Comparison of ENCODE assay signal across 10 cellular contexts in the genomic region with DNA sequence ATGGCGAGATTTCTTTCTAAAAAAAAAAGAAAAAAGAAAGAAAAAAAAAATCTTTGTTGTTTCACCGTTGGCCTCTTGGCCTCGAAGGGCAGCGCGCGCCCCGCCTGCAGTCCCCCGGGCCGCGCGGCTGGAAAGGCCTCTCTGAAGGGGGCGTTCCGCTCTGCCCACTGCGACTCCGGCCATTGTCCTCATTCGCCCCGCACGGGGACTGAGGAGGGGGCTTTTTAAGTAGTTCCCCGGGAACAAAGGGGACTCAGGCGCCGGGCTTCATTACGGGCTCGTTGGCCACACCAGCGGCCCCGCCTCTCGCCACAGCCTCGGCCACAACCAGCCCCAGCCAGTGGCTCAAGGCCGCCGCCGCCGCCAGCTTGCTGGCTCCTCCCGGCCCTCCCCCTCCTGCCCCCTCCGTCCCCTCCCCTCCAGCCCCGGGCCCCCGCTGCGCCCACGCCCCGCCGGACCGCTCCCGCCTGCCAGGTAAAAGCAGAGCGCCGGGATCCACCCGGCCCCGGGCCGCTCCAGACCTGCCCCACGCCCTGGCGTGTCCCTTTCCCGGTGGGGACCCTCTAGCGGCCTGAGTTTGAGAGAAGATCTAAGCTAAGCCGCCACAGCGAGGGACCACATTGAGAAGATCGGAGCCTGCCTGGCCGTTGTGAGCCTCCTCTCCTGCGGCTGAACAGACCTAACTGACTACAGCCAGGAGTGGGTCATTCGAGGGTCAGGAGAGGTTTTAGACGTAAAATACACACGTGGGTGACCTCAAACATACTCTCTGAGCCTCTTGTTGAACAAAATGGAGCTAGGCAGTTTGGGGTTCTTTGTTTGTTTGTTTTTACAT. TPM values are rescaled to one million over a fixed set of nuclear protein-coding genes. Genes with fewer than 3 reads are reported as not detected.
DNase-seq lines count a peak whose midpoint lies in the region; ATAC-seq, FAIRE-seq and TF ChIP-seq lines count a peak whose summit lies in the region.
"Had no signal": no experiment of that assay in that cellular context is flagged by ENCODE, and none has a peak within 500 bp of the region (broad histone marks: within the 10 kb centered on the region; RNA-seq: fewer than 3 reads in every experiment).

No MANE protein-coding gene starts in this region.

- no peak overlapping the region for H3K4me2 ChIP-seq in DND-41 (ENCODE audit: insufficient read depth, low read length)

- no peak for DNase-seq in DND-41
- peak; percentile 78 to 81 (median 78) for DNase-seq in body of pancreas
- no peak for DNase-seq in NCI-H774 (lab: John Stamatoyannopoulos, UW)
- DNase-seq in activated T-cell treated with anti-CD3 and anti-CD28 coated beads, Interleukin-2, amount 50 U/mL, for 1 hour, result no peak
- no peak for DNase-seq in HTR-8/SVneo (ENCODE audit: insufficient read length, low spot score)
- DNase-seq: NCI-H1417 treated with DMSO at 0.1 percent for 48 hours had no signal

- intact Hi-C loops in body of pancreas (cut with DNase I), result no loop called here

- H3K9me3 ChIP-seq in DND-41 (ENCODE audit: insufficient read depth, low read length, severe bottlenecking) (no peaks in the 10 kb centered on the region), body of pancreas (no peaks in the 10 kb centered on the region), iPS-15b (ENCODE audit: control insufficient read depth, insufficient read depth, low read length) (no peaks in the 10 kb centered on the region)

- H3K79me2 ChIP-seq in DND-41 (ENCODE audit: insufficient read depth, low read length), result no peaks in the 10 kb centered on the region

- no peaks in the 10 kb centered on the region for H4K20me1 ChIP-seq in DND-41 (ENCODE audit: insufficient read depth, low read length)

- TF ChIP-seq POLR2A in body of pancreas (IDR thresholded peaks at IDR 0.05), result peak in 2 of 3 donors; percentile 33 to 50

- H3K27ac ChIP-seq in DND-41 (ENCODE audit: low read length), result 0 out of 2 replicates have a peak overlapping the region, but pooled peaks have one; percentile 40
- H3K27ac ChIP-seq in body of pancreas, result peak overlapping the region; percentile 78 to 94 (median 90)
- no peak overlapping the region for H3K27ac ChIP-seq in rectal smooth muscle tissue (ENCODE audit: low read depth, low read length)

- H3K36me3 ChIP-seq in DND-41 (ENCODE audit: insufficient read depth, low read length), result no peaks in the 10 kb centered on the region
- no peaks in the 10 kb centered on the region for H3K36me3 ChIP-seq in body of pancreas (replicated peaks in 1 of 2; ENCODE audit: insufficient read depth in 1 of 2, low read depth in 2 of 2)
- H3K36me3 ChIP-seq in iPS-15b (ENCODE audit: control insufficient read depth, insufficient read depth, low read length), result no peaks in the 10 kb centered on the region
- H3K36me3 ChIP-seq in rectal smooth muscle tissue (ENCODE audit: control insufficient read depth, insufficient read depth, low read length), result no peaks in the 10 kb centered on the region

- H3K27me3 ChIP-seq in DND-41 (ENCODE audit: insufficient read depth, low read length, poor library complexity) (no peaks in the 10 kb centered on the region), body of pancreas (no peaks in the 10 kb centered on the region), iPS-15b (ENCODE audit: control insufficient read depth, insufficient read depth, low read length) (peaks cover 7% of the 10 kb centered on the region), rectal smooth muscle tissue (ENCODE audit: control insufficient read depth, insufficient read depth, low read length) (no peaks in the 10 kb centered on the region)

- H3K4me1 ChIP-seq in DND-41 (ENCODE audit: insufficient read depth, low read length) (peaks cover 54% of the 10 kb centered on the region), body of pancreas (peaks cover 44% of the 10 kb centered on the region), iPS-15b (ENCODE audit: control insufficient read depth, insufficient read depth, low read length) (peaks cover 15% of the 10 kb centered on the region), rectal smooth muscle tissue (ENCODE audit: control insufficient read depth, insufficient read depth, low read length) (peaks cover 13% of the 10 kb centered on the region)

- TF ChIP-seq CTCF in DND-41 (IDR thresholded peaks at IDR 0.05; ENCODE audit: borderline replicate concordance, extremely low read depth, low read length, poor library complexity, severe bottlenecking), result no peak
- TF ChIP-seq CTCF in body of pancreas (IDR thresholded peaks at IDR 0.05), result peak in 1 of 7 experiments; percentile 5

- no peak overlapping the region for H3K4me3 ChIP-seq in DND-41 (ENCODE audit: low read depth in 1 of 2, low read length in 2 of 2)
- no peak overlapping the region for H3K4me3 ChIP-seq in body of pancreas
- H3K4me3 ChIP-seq in iPS-15b (ENCODE audit: low read depth, low read length), result peak overlapping the region; percentile 53
- peak overlapping the region; percentile 2 for H3K4me3 ChIP-seq in rectal smooth muscle tissue (ENCODE audit: low read length)

- 11 to 16% methylated on average over 31 to 52 of the region's 58 CpGs for WGBS in body of pancreas, 2 donors

- H2AFZ ChIP-seq in DND-41 (ENCODE audit: low read depth, low read length), result no peak overlapping the region

- no peak for ATAC-seq in DND-41 (ENCODE audit: insufficient read depth, low read depth)
- peak; percentile 79 for ATAC-seq in body of pancreas
- no peak for ATAC-seq in GM18858 (IDR thresholded peaks at IDR 0.05; ENCODE audit: unreplicated experiment)

- H3K9ac ChIP-seq in DND-41 (ENCODE audit: low read depth, low read length) (no peak overlapping the region), iPS-15b (ENCODE audit: low read depth, low read length) (no peak overlapping the region), rectal smooth muscle tissue (ENCODE audit: low read length) (no peak overlapping the region)

- no peak for FAIRE-seq in HTR-8/SVneo (lab: Jason Lieb, UNC)
- FAIRE-seq: colon had no signal

RNA-seq across cellular contexts. Expression of a gene that starts 54.1 kb away (rescaled TPM):
- total RNA-seq in body of pancreas, result not detected

Comparison
In these comparisons a context has a peak if more than half of its experiments do, and no peak if none do; other contexts are left out.
1. DNase-seq: peak in body of pancreas (4 of 4); none in DND-41 (single experiment), NCI-H774 (single experiment), activated T-cell treated with anti-CD3 and anti-CD28 coated beads, Interleukin-2, amount 50 U/mL, for 1 hour (single experiment) and HTR-8/SVneo (single experiment).
2. H3K4me3 ChIP-seq: peak in iPS-15b (single experiment) and rectal smooth muscle tissue (single experiment); none in DND-41 (0 of 2) and body of pancreas (0 of 2).